ENCODE assay signal across 1 cellular context in the genomic region with DNA sequence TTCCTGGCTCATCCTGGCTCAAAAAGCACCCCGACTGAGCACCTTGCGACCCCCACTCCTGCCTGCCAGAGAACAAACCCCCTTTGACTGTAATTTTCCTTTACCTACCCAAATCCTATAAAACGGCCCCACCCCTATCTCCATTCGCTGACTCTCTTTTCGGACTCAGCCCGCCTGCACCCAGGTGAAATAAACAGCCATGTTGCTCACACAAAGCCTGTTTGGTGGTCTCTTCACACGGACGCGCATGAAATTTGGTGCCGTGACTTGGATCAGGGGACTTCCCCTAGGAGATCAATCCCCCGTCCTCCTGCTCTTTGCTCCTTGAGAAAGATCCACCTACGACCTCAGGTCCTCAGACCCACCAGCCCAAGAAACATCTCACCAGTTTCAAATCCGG.
TF ChIP-seq lines count a peak whose summit lies in the region.

No MANE protein-coding gene starts in this region.

TF ChIP-seq in H1, 55 proteins besides CTCF, POLR2A, EP300 and RAD21:
- TF ChIP-seq TBP (IDR thresholded peaks at IDR 0.05; ENCODE audit: low read depth, low read length) (peak; percentile 54; the same call in 1 of the 2 replicates), SAP30 (IDR thresholded peaks at IDR 0.05; ENCODE audit: insufficient read depth, insufficient replicate concordance, low read length) (peak; percentile 12), SIN3A (conservative IDR thresholded peaks at IDR 0.05 in 1 of 2, IDR thresholded peaks at IDR 0.05 in 1 of 2; ENCODE audit: low read depth in 1 of 2, low read length in 2 of 2) (0 out of 4 replicates have a peak, but pooled peaks have one; percentile 15 to 30), POLR2AphosphoS5 (IDR thresholded peaks at IDR 0.05; ENCODE audit: low read depth, low read length) (peak; percentile 64), HDAC2 (IDR thresholded peaks at IDR 0.05; ENCODE audit: borderline replicate concordance in 1 of 2, low read depth in 2 of 2, low read length in 2 of 2) (0 out of 4 replicates have a peak, but pooled peaks of 1 of the 2 experiments have one; percentile 26), TAF1 (IDR thresholded peaks at IDR 0.05; ENCODE audit: low read depth, low read length) (peak; percentile 55; the same call in 1 of the 2 replicates)
